19 cellular contexts compared by ENCODE assay signal in genomic region chr14:104734601-104734990, GRCh38. TPM values are rescaled to one million over a fixed set of nuclear protein-coding genes. Genes with fewer than 3 reads are reported as not detected.
DNase-seq lines count a peak whose midpoint lies in the region; ATAC-seq and TF ChIP-seq lines count a peak whose summit lies in the region.
"Had no signal": no experiment of that assay in that cellular context is flagged by ENCODE, and none has a peak within 500 bp of the region (broad histone marks: within the 10 kb centered on the region; RNA-seq: fewer than 3 reads in every experiment).

No MANE protein-coding gene starts in this region.

- H3K79me2 ChIP-seq in osteoblast (ENCODE audit: insufficient read depth, low read length) (no peaks in the 10 kb centered on the region), Karpas-422 (ENCODE audit: low read length) (no peaks in the 10 kb centered on the region), OCI-LY7 (ENCODE audit: insufficient read depth, low read depth, low read length) (no peaks in the 10 kb centered on the region)

- TF ChIP-seq CTCF in heart right ventricle (IDR thresholded peaks at IDR 0.05): no peak
- no peak for TF ChIP-seq CTCF in esophagus muscularis mucosa (IDR thresholded peaks at IDR 0.05)
- TF ChIP-seq CTCF in osteoblast (IDR thresholded peaks at IDR 0.05; ENCODE audit: extremely low read depth, low read depth, low read length): no peak
- TF ChIP-seq CTCF in tibial nerve (IDR thresholded peaks at IDR 0.05): no peak
- no peak for TF ChIP-seq CTCF in OCI-LY7 (conservative IDR thresholded peaks at IDR 0.05; ENCODE audit: low read length)

- H4K20me1 ChIP-seq in osteoblast (ENCODE audit: insufficient read depth, low read length) (no peaks in the 10 kb centered on the region), Karpas-422 (ENCODE audit: insufficient read depth, low read depth, low read length) (no peaks in the 10 kb centered on the region), OCI-LY7 (ENCODE audit: insufficient read depth, low read length) (no peaks in the 10 kb centered on the region)

- H3K9me3 ChIP-seq in heart right ventricle: no peaks in the 10 kb centered on the region
- H3K9me3 ChIP-seq in esophagus muscularis mucosa: no peaks in the 10 kb centered on the region
- H3K9me3 ChIP-seq in osteoblast (ENCODE audit: low read depth, low read length): no peaks in the 10 kb centered on the region
- no peaks in the 10 kb centered on the region for H3K9me3 ChIP-seq in tibial nerve
- H3K9me3 ChIP-seq in Karpas-422 (ENCODE audit: low read length): no peaks in the 10 kb centered on the region
- H3K9me3 ChIP-seq in OCI-LY7 (ENCODE audit: low read length): no peaks in the 10 kb centered on the region

- H2AFZ ChIP-seq in osteoblast (ENCODE audit: low read length) (no peak overlapping the region), Karpas-422 (ENCODE audit: low read length) (no peak overlapping the region), OCI-LY7 (ENCODE audit: low read length) (no peak overlapping the region)

- H3K9me3 Mint-ChIP-seq in activated CD4-positive, alpha-beta T cell treated with anti-CD3 and anti-CD28 coated beads for 36 hours (ENCODE audit: low read depth): no peaks in the 10 kb centered on the region
- H3K9me3 Mint-ChIP-seq: CD4-positive, CD25-positive, alpha-beta regulatory T cell had no signal

- H3K4me2 ChIP-seq in osteoblast (ENCODE audit: insufficient read depth, low read length) (no peak overlapping the region), Karpas-422 (ENCODE audit: low read depth, low read length, poor library complexity, severe bottlenecking) (no peak overlapping the region), OCI-LY7 (ENCODE audit: low read length) (no peak overlapping the region)

- DNase-seq in heart right ventricle (peak in 1 of 2 donors; percentile 10), cardiac septum (ENCODE audit: low spot score) (no peak), esophagus muscularis mucosa (ENCODE audit: extremely low spot score) (no peak), osteoblast (ENCODE audit: insufficient read length, low spot score, missing footprints) (peak; percentile 78), tibial nerve (ENCODE audit: low spot score in 2 of 2) (no peak), Karpas-422 (no peak), OCI-LY7 (ENCODE audit: low spot score) (no peak)
- DNase-seq in activated CD4-positive, alpha-beta T cell treated with anti-CD3 and anti-CD28 coated beads for 36 hours: no peak
- DNase-seq: CD4-positive, CD25-positive, alpha-beta regulatory T cell; COR-L47; DMS 273 treated with DMSO at 0.1 percent for 48 hours; DND-41; NCI-H1417 treated with DMSO at 0.1 percent for 48 hours; NCI-H187 treated with DMSO at 0.1 percent for 48 hours; NCI-H2227 treated with DMSO at 0.1 percent for 48 hours; NCI-H510A treated with DMSO at 0.1 percent for 48 hours; NCI-H774; OCI-M1 had no signal

- H3K27me3 ChIP-seq in heart right ventricle (no peaks in the 10 kb centered on the region), esophagus muscularis mucosa (no peaks in the 10 kb centered on the region), osteoblast (ENCODE audit: insufficient read depth, low read length) (no peaks in the 10 kb centered on the region), tibial nerve (no peaks in the 10 kb centered on the region), Karpas-422 (ENCODE audit: low read length) (no peaks in the 10 kb centered on the region)

- no peak for ATAC-seq in heart right ventricle
- ATAC-seq in activated CD4-positive, alpha-beta T cell treated with anti-CD3 and anti-CD28 coated beads for 36 hours: no peak

- 92 to 93% methylated on average over 9 of the region's 9 CpGs for WGBS in heart right ventricle, 2 donors
- 94% methylated on average over 7 of the region's 9 CpGs for WGBS in esophagus muscularis mucosa
- WGBS in tibial nerve, 2 donors: 94% methylated on average over 5 to 6 of the region's 9 CpGs

- no peak overlapping the region for H3K9ac ChIP-seq in Karpas-422 (ENCODE audit: low read length)

- no peaks in the 10 kb centered on the region for H3K9me2 ChIP-seq in Karpas-422 (replicated peaks; ENCODE audit: insufficient read depth, low read length)
- H3K9me2 ChIP-seq in OCI-LY7 (ENCODE audit: insufficient read depth, low read length): no peaks in the 10 kb centered on the region

- CTCF ChIA-PET in OCI-LY7 (lab: Charles Lee; ENCODE audit: unreplicated experiment): no interaction called here
- CTCF ChIA-PET in activated CD4-positive, alpha-beta T cell treated with anti-CD3 and anti-CD28 coated beads for 36 hours (lab: Charles Lee): interaction anchor here (0.5 kb wide), 1 partner anchor 602 kb away, joined by 6 read pairs; no protein-coding TSS in a partner anchor

- TF ChIP-seq EP300 in esophagus muscularis mucosa (IDR thresholded peaks at IDR 0.05) (no peak), tibial nerve (IDR thresholded peaks at IDR 0.05) (no peak)

- TF ChIP-seq POLR2A in esophagus muscularis mucosa (IDR thresholded peaks at IDR 0.05; ENCODE audit: low read depth) (no peak), tibial nerve (IDR thresholded peaks at IDR 0.05) (no peak)

- H3K4me3 ChIP-seq in heart right ventricle (no peak overlapping the region), esophagus muscularis mucosa (no peak overlapping the region), osteoblast (ENCODE audit: insufficient read depth, low read length) (no peak overlapping the region), tibial nerve (no peak overlapping the region), Karpas-422 (ENCODE audit: low read length) (no peak overlapping the region), OCI-LY7 (ENCODE audit: low read depth, low read length, poor library complexity, severe bottlenecking) (no peak overlapping the region)

- H3K4me1 ChIP-seq in heart right ventricle (peaks cover 48 to 83% (median 63%) of the 10 kb centered on the region in 9 donors), esophagus muscularis mucosa (peaks cover 46 to 64% (median 56%) of the 10 kb centered on the region in 4 donors), osteoblast (ENCODE audit: insufficient read depth, low read length) (peaks cover 10% of the 10 kb centered on the region), tibial nerve (peaks cover 0 to 56% (median 43%) of the 10 kb centered on the region in 4 donors), Karpas-422 (ENCODE audit: low read length) (no peaks in the 10 kb centered on the region), OCI-LY7 (ENCODE audit: insufficient read depth, low read length, poor library complexity, severe bottlenecking) (no peaks in the 10 kb centered on the region)

- H3K27me3 Mint-ChIP-seq in activated CD4-positive, alpha-beta T cell treated with anti-CD3 and anti-CD28 coated beads for 36 hours: no peaks in the 10 kb centered on the region
- H3K27me3 Mint-ChIP-seq: B cell; CD4-positive, CD25-positive, alpha-beta regulatory T cell had no signal

- H3K4me3 Mint-ChIP-seq in activated CD4-positive, alpha-beta T cell treated with anti-CD3 and anti-CD28 coated beads for 36 hours: no peak overlapping the region
- H3K4me3 Mint-ChIP-seq: B cell; CD4-positive, CD25-positive, alpha-beta regulatory T cell had no signal

- H3K27ac Mint-ChIP-seq in activated CD4-positive, alpha-beta T cell treated with anti-CD3 and anti-CD28 coated beads for 36 hours: no peak overlapping the region
- H3K27ac Mint-ChIP-seq: B cell; CD4-positive, CD25-positive, alpha-beta regulatory T cell had no signal

- intact Hi-C loops in heart right ventricle (cut with DNase I): no loop called here
- intact Hi-C loops in cardiac septum (cut with DNase I): no loop called here
- intact Hi-C loops in esophagus muscularis mucosa (cut with DNase I): no loop called here
- intact Hi-C loops in OCI-LY7 (cut with micrococcal nuclease; ENCODE audit: unreplicated experiment): no loop called here
- intact Hi-C loops in activated CD4-positive, alpha-beta T cell treated with anti-CD3 and anti-CD28 coated beads for 36 hours (cut with DNase I, micrococcal nuclease): no loop called here

- H3K36me3 ChIP-seq in heart right ventricle (peaks cover 0 to 22% (median 0%) of the 10 kb centered on the region in 9 donors), esophagus muscularis mucosa (peaks cover 0 to 14% (median 3%) of the 10 kb centered on the region in 4 donors), osteoblast (ENCODE audit: insufficient read depth, low read length) (no peaks in the 10 kb centered on the region), tibial nerve (peaks cover 0 to 7% (median 0%) of the 10 kb centered on the region in 3 donors), Karpas-422 (ENCODE audit: insufficient read depth, low read length) (no peaks in the 10 kb centered on the region), OCI-LY7 (ENCODE audit: insufficient read depth, low read length) (no peaks in the 10 kb centered on the region)

- H3K36me3 Mint-ChIP-seq in activated CD4-positive, alpha-beta T cell treated with anti-CD3 and anti-CD28 coated beads for 36 hours (ENCODE audit: low read depth): no peaks in the 10 kb centered on the region
- H3K36me3 Mint-ChIP-seq: CD4-positive, CD25-positive, alpha-beta regulatory T cell had no signal

- H3K27ac ChIP-seq in heart right ventricle: peak overlapping the region; percentile 79 to 98 (median 88)
- H3K27ac ChIP-seq in esophagus muscularis mucosa (replicated peaks in 1 of 4): peak overlapping the region in 3 of 4 donors; percentile 77 to 82 (median 81)
- no peak overlapping the region for H3K27ac ChIP-seq in osteoblast (ENCODE audit: low read depth, low read length)
- peak overlapping the region; percentile 62 to 92 (median 86) for H3K27ac ChIP-seq in tibial nerve
- H3K27ac ChIP-seq in Karpas-422 (ENCODE audit: low read length): no peak overlapping the region
- no peak overlapping the region for H3K27ac ChIP-seq in OCI-LY7 (ENCODE audit: low read depth, low read length, poor library complexity, severe bottlenecking)

- H3K4me1 Mint-ChIP-seq in activated CD4-positive, alpha-beta T cell treated with anti-CD3 and anti-CD28 coated beads for 36 hours: no peaks in the 10 kb centered on the region
- H3K4me1 Mint-ChIP-seq: B cell had no signal

- no TSS peak for BruUV-seq in OCI-LY7 (replicated peaks; lab: Mats Ljungman, UMichigan)

- POLR2A ChIA-PET in OCI-LY7 (lab: Charles Lee): no interaction called here
- POLR2A ChIA-PET in activated CD4-positive, alpha-beta T cell treated with anti-CD3 and anti-CD28 coated beads for 36 hours (lab: Charles Lee): no interaction called here

RNA-seq across cellular contexts. Expression of gene ADSS1, which starts 10.6 kb away (rescaled TPM):
- total RNA-seq in heart right ventricle (100 to 1,000 TPM; 159 to 295 (median 195) TPM), cardiac septum (114 TPM), esophagus muscularis mucosa (1 to 10 TPM; 4.3 to 7.9 (median 5.7) TPM), osteoblast (2.1 and 4.3 TPM in 2 replicates), tibial nerve (10 to 100 TPM in 1 of 4 donors, 1 to 10 TPM in 3; 4.8 to 11.4 (median 6.3) TPM), OCI-LY7 (2022) (2.1 and 2.8 TPM in 2 replicates)
- polyA plus RNA-seq in heart right ventricle: 100 to 1,000 TPM in 1 of 2 donors, 10 to 100 TPM in 1; 74.6 to 220 TPM
- 2.8 and 5.3 TPM in 2 replicates for total RNA-seq in Karpas-422 (2014; rRNA removed; shearing (Covaris generic); ENCODE audit: low replicate concordance)
- not detected in 2 replicates for total RNA-seq in OCI-LY7 (2014; rRNA removed; shearing (Covaris generic))
- 1 to 10 TPM; 2.2 to 3.2 TPM for total RNA-seq in activated CD4-positive, alpha-beta T cell treated with anti-CD3 and anti-CD28 coated beads for 36 hours

RNA-seq across cellular contexts. Expression of gene SIVA1, which starts 18.4 kb away (rescaled TPM):
- 10 to 100 TPM; 43.3 to 69.6 (median 50.8) TPM for total RNA-seq in heart right ventricle
- 100 to 1,000 TPM in 1 of 2 donors, 10 to 100 TPM in 1; 78.6 to 203 TPM for polyA plus RNA-seq in heart right ventricle
- 50.9 TPM for total RNA-seq in cardiac septum
- total RNA-seq in esophagus muscularis mucosa: 100 to 1,000 TPM; 207 to 324 (median 290) TPM
- 57.2 and 62.2 TPM in 2 replicates for total RNA-seq in osteoblast
- total RNA-seq in tibial nerve: 100 to 1,000 TPM; 260 to 422 (median 378) TPM
- total RNA-seq in Karpas-422 (2014; rRNA removed; shearing (Covaris generic); ENCODE audit: low replicate concordance): 68.1 and 212 TPM in 2 replicates
- total RNA-seq in OCI-LY7 (2014; rRNA removed; shearing (Covaris generic)): 215 and 244 TPM in 2 replicates
- total RNA-seq in OCI-LY7 (2022): 88.3 and 111 TPM in 2 replicates
- 10 to 100 TPM; 47.1 to 97.1 TPM for total RNA-seq in activated CD4-positive, alpha-beta T cell treated with anti-CD3 and anti-CD28 coated beads for 36 hours

RNA-seq across cellular contexts. Expression of gene INF2, which starts 45.2 kb away (rescaled TPM):
- total RNA-seq in heart right ventricle (10 to 100 TPM; 22.5 to 40.1 (median 27.7) TPM), cardiac septum (41.2 TPM), esophagus muscularis mucosa (100 to 1,000 TPM in 1 of 4 donors, 10 to 100 TPM in 3; 51.5 to 129 (median 66.7) TPM), osteoblast (46.6 and 49.2 TPM in 2 replicates), tibial nerve (100 to 1,000 TPM; 217 to 256 (median 239) TPM), OCI-LY7 (2022) (43.4 and 51.6 TPM in 2 replicates)
- 10 to 100 TPM; 27.0 to 73.8 TPM for polyA plus RNA-seq in heart right ventricle
- 2.3 and 4.4 TPM in 2 replicates for total RNA-seq in Karpas-422 (2014; rRNA removed; shearing (Covaris generic); ENCODE audit: low replicate concordance)
- total RNA-seq in OCI-LY7 (2014; rRNA removed; shearing (Covaris generic)): 32.7 and 39.4 TPM in 2 replicates
- total RNA-seq in activated CD4-positive, alpha-beta T cell treated with anti-CD3 and anti-CD28 coated beads for 36 hours: 10 to 100 TPM; 60.8 to 66.0 TPM

Comparison
In these comparisons a context has a peak if more than half of its experiments do, and no peak if none do; other contexts are left out.
1. H3K27ac ChIP-seq: peak in heart right ventricle (10 of 10), esophagus muscularis mucosa (3 of 4) and tibial nerve (4 of 4); none in osteoblast (single experiment), Karpas-422 (single experiment) and OCI-LY7 (single experiment).